In the genomic region with DNA sequence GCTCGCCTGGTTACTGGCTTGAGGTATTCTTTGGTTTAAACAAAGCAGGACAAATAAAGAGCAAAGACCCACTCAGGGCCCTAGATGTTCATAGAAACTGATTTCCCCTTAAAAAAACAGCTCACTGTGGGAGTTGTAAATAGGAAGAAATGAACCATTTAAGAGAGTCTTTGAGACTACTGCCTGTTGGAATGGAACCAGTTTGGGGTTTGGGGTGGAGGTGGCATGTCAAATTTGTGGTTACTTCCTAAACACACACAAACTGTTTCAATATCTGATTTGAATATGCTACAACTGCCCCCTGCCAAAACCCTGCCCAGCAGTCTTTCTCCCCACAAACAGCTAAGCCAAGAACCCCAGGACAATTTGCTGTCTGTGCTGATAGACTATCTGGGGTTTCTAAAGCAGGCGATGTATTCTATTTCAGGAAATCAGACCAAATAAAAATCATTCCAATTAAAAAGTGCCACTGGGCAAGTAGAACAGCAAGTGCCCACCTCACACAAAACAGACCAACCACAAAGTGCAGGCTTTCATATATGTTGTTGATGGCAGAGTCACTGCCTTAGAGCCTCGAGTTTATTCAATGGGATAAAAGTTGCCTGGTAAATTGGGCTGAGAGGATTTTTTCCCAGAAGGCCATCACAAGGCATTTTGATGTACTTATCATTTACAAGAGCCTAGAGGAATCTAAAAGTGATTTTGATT, we compare ENCODE assay signal across 17 cellular contexts.
DNase-seq lines count a peak whose midpoint lies in the region; ATAC-seq lines count a peak whose summit lies in the region.
"Had no signal": no experiment of that assay in that cellular context is flagged by ENCODE, and none has a peak within 500 bp of the region (broad histone marks: within the 10 kb centered on the region; RNA-seq: fewer than 3 reads in every experiment).

No MANE protein-coding gene starts in this region.

- H3K9me3 Mint-ChIP-seq in activated T-helper 17 cell treated with anti-CD3 and anti-CD28 coated beads, Interleukin-2, amount 50 U/mL, for 72 hours = peaks cover 10% of the 10 kb centered on the region

- peaks cover 29% of the 10 kb centered on the region for H3K27me3 Mint-ChIP-seq in activated T-helper 17 cell treated with anti-CD3 and anti-CD28 coated beads, Interleukin-2, amount 50 U/mL, for 72 hours

- H3K4me3 Mint-ChIP-seq in activated T-helper 17 cell treated with anti-CD3 and anti-CD28 coated beads, Interleukin-2, amount 50 U/mL, for 72 hours = no peak overlapping the region
- H3K4me3 Mint-ChIP-seq: WTC11 had no signal

- DNase-seq in stimulated activated naive CD4-positive, alpha-beta T cell (lab: John Stamatoyannopoulos, UW) = no peak
- no peak for DNase-seq in foreskin melanocyte
- DNase-seq: activated CD8-positive, alpha-beta memory T cell treated with anti-CD3 and anti-CD28 coated beads, Interleukin-2, amount 50 U/mL, for 48 hours; activated naive CD4-positive, alpha-beta T cell treated with anti-CD3 and anti-CD28 coated beads, Interleukin-2, amount 50 U/mL, for 16 hours; brain microvascular endothelial cell; Caco-2; HCEC 1CT; midbrain; NCI-H187 treated with DMSO at 0.1 percent for 48 hours; PC-3 had no signal

- H3K27ac Mint-ChIP-seq in activated T-helper 17 cell treated with anti-CD3 and anti-CD28 coated beads, Interleukin-2, amount 50 U/mL, for 72 hours = no peak overlapping the region
- H3K27ac Mint-ChIP-seq: WTC11 had no signal

- peaks cover 10% of the 10 kb centered on the region for H3K4me1 Mint-ChIP-seq in activated T-helper 17 cell treated with anti-CD3 and anti-CD28 coated beads, Interleukin-2, amount 50 U/mL, for 72 hours

- peak; percentile 29 for ATAC-seq in GM18502 (IDR thresholded peaks at IDR 0.05; ENCODE audit: poor library complexity, unreplicated experiment)
- ATAC-seq in GM19463 (IDR thresholded peaks at IDR 0.05; ENCODE audit: unreplicated experiment) = peak; percentile 23
- ATAC-seq in HG03460 (IDR thresholded peaks at IDR 0.05; ENCODE audit: unreplicated experiment) = peak; percentile 30
- peak; percentile 23 for ATAC-seq in activated T-helper 17 cell treated with anti-CD3 and anti-CD28 coated beads, Interleukin-2, amount 50 U/mL, for 72 hours (replicated peaks)
- no peak for ATAC-seq in HG02970 (IDR thresholded peaks at IDR 0.05; ENCODE audit: low FRiP score, unreplicated experiment)
- ATAC-seq in HG03196 (IDR thresholded peaks at IDR 0.05; ENCODE audit: unreplicated experiment) = no peak
- ATAC-seq: PC-3 had no signal

- H3K36me3 Mint-ChIP-seq in activated T-helper 17 cell treated with anti-CD3 and anti-CD28 coated beads, Interleukin-2, amount 50 U/mL, for 72 hours (ENCODE audit: low read depth) = no peaks in the 10 kb centered on the region

Comparison
In these comparisons a context has a peak if more than half of its experiments do, and no peak if none do; other contexts are left out.
1. ATAC-seq: peak in GM18502 (single experiment), GM19463 (single experiment), HG03460 (single experiment) and activated T-helper 17 cell treated with anti-CD3 and anti-CD28 coated beads, Interleukin-2, amount 50 U/mL, for 72 hours (single experiment); none in HG02970 (single experiment) and HG03196 (single experiment).